In the genomic region with DNA sequence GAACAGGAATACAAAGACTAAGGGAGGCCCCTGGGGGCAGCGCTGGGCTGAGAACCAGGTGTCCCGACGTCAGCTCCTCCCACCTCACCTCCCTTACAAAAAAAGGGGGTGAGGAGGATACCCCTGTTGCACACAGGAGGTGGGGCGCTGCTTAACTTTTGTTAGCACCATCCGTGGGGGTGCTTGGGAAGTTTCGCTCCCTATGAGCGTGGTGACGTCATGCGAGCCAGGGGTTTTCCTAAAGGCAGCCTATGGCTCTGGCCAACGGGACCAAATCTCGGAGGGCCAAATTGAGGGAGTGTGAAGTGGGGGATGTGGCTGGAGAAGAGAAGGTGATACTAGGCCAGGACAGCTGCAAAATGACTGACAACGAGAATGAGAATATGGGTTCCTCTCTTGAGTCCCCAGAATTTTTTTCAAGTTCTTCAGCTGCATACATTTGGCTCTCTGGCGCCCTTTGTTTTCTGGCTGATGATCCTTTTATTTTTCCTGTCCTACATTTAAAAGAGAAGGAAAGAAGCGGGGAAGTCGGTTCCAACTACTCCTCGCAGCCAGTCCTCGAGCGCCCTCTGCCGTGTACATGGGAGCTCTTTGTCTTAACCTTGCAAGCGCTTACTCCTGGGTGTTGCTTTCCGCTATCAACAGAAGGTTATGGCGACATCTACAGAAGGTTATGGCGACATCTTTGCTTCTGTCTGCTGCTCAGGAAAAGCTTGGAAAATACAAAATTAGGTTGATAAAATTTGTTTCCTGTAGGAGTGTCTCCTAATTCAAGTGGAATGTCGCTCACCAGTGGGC, we compare ENCODE assay signal across 8 cellular contexts. TPM values are rescaled to one million over a fixed set of nuclear protein-coding genes. Genes with fewer than 3 reads are reported as not detected.
DNase-seq lines count a peak whose midpoint lies in the region; ATAC-seq and TF ChIP-seq lines count a peak whose summit lies in the region.

No MANE protein-coding gene starts in this region.

- H3K4me1 Mint-ChIP-seq in endodermal cell = peaks cover 11% of the 10 kb centered on the region
- H3K4me1 Mint-ChIP-seq in stimulated activated naive CD8-positive, alpha-beta T cell treated with anti-CD3 and anti-CD28 coated beads, Interleukin-15, amount 100 ng/mL, for 72 hours = peaks cover 12% of the 10 kb centered on the region

- 13 to 22% methylated on average over 17 to 24 of the region's 24 CpGs for WGBS in endodermal cell (ENCODE audit: insufficient coverage in 1 of 2, insufficient read length in 1 of 2), 2 experiments
- 13 to 22% methylated on average over 24 of the region's 24 CpGs for WGBS in lung, 2 donors

- H3K27me3 ChIP-seq in HUES48 (ENCODE audit: control insufficient read depth, insufficient read depth, low read length) = no peaks in the 10 kb centered on the region
- H3K27me3 ChIP-seq in endodermal cell (ENCODE audit: control insufficient read depth, insufficient read depth, low read length, poor library complexity, severe bottlenecking) = no peaks in the 10 kb centered on the region
- no peaks in the 10 kb centered on the region for H3K27me3 ChIP-seq in lung (ENCODE audit: control insufficient read depth, insufficient read depth)

- H3K36me3 Mint-ChIP-seq in endodermal cell (ENCODE audit: low read depth) = no peaks in the 10 kb centered on the region

- ATAC-seq in GM21423 (IDR thresholded peaks at IDR 0.05; ENCODE audit: unreplicated experiment) = peak; percentile 81
- peak; percentile 74 for ATAC-seq in lung (ENCODE audit: insufficient read depth, low FRiP score)
- peak; percentile 59 for ATAC-seq in stimulated activated naive CD8-positive, alpha-beta T cell treated with anti-CD3 and anti-CD28 coated beads, Interleukin-15, amount 100 ng/mL, for 72 hours

- H3K4me1 ChIP-seq in HUES48 (ENCODE audit: control insufficient read depth, insufficient read depth, low read length) (peaks cover 18% of the 10 kb centered on the region), endodermal cell (ENCODE audit: control insufficient read depth, insufficient read depth, low read length) (no peaks in the 10 kb centered on the region), lung (ENCODE audit: control insufficient read depth in 2 of 2, insufficient read depth in 2 of 2, low read length in 2 of 2) (no peaks in the 10 kb centered on the region)

- peak overlapping the region; percentile 76 for H3K27ac ChIP-seq in HUES48 (ENCODE audit: low read depth, low read length)
- peak overlapping the region; percentile 40 for H3K27ac ChIP-seq in endodermal cell (ENCODE audit: low read depth, low read length)
- H3K27ac ChIP-seq in lung (ENCODE audit: low read depth in 1 of 2, low read length in 1 of 2) = no peak overlapping the region

- H3K9ac ChIP-seq in HUES48 (ENCODE audit: low read depth, low read length) = peak overlapping the region; percentile 33
- H3K9ac ChIP-seq in endodermal cell (ENCODE audit: extremely low read depth, low read length, poor library complexity, severe bottlenecking) = no peak overlapping the region

- H3K36me3 ChIP-seq in HUES48 (ENCODE audit: control insufficient read depth, insufficient read depth, low read length) (no peaks in the 10 kb centered on the region), endodermal cell (ENCODE audit: control insufficient read depth, insufficient read depth, low read length) (no peaks in the 10 kb centered on the region), lung (ENCODE audit: control insufficient read depth in 2 of 2, insufficient read depth in 2 of 2, low read length in 2 of 2) (no peaks in the 10 kb centered on the region)

- peak; percentile 96 for DNase-seq in ELF-1 (ENCODE audit: low read depth, low spot score)
- peak; percentile 86 for DNase-seq in SK-N-DZ (ENCODE audit: low spot score)
- peak; percentile 98 for DNase-seq in endodermal cell
- peak; percentile 77 for DNase-seq in lung (ENCODE audit: low spot score)
- DNase-seq in stimulated activated naive CD8-positive, alpha-beta T cell treated with anti-CD3 and anti-CD28 coated beads, Interleukin-15, amount 100 ng/mL, for 72 hours = peak; percentile 20 to 36
- no peak for DNase-seq in cortex of kidney (lab: John Stamatoyannopoulos, UW)

- H3K27ac Mint-ChIP-seq in endodermal cell = peak overlapping the region; percentile 73
- no peak overlapping the region for H3K27ac Mint-ChIP-seq in stimulated activated naive CD8-positive, alpha-beta T cell treated with anti-CD3 and anti-CD28 coated beads, Interleukin-15, amount 100 ng/mL, for 72 hours

- H3K4me3 Mint-ChIP-seq in endodermal cell = peak overlapping the region; percentile 52
- H3K4me3 Mint-ChIP-seq in stimulated activated naive CD8-positive, alpha-beta T cell treated with anti-CD3 and anti-CD28 coated beads, Interleukin-15, amount 100 ng/mL, for 72 hours = peak overlapping the region; percentile 10 to 37

- H3K9me3 ChIP-seq in HUES48 (ENCODE audit: control insufficient read depth, insufficient read depth, low read length) (no peaks in the 10 kb centered on the region), endodermal cell (ENCODE audit: control insufficient read depth, low read length) (no peaks in the 10 kb centered on the region), lung (ENCODE audit: control insufficient read depth in 2 of 2, insufficient read depth in 1 of 2, low read length in 1 of 2) (no peaks in the 10 kb centered on the region)

- H3K9me3 Mint-ChIP-seq in endodermal cell = no peaks in the 10 kb centered on the region
- no peaks in the 10 kb centered on the region for H3K9me3 Mint-ChIP-seq in stimulated activated naive CD8-positive, alpha-beta T cell treated with anti-CD3 and anti-CD28 coated beads, Interleukin-15, amount 100 ng/mL, for 72 hours

- H3K4me3 ChIP-seq in HUES48 (ENCODE audit: low read depth, low read length) = peak overlapping the region; percentile 54
- H3K4me3 ChIP-seq in endodermal cell (ENCODE audit: low read length) = peak overlapping the region; percentile 46
- no peak overlapping the region for H3K4me3 ChIP-seq in lung

- TF ChIP-seq CTCF in endodermal cell (conservative IDR thresholded peaks at IDR 0.05) (peak; percentile 92), lung (IDR thresholded peaks at IDR 0.05; ENCODE audit: control extremely low read depth, extremely low read depth) (peak; percentile 52)

- H3K27me3 Mint-ChIP-seq in endodermal cell (ENCODE audit: insufficient read depth) = no peaks in the 10 kb centered on the region
- H3K27me3 Mint-ChIP-seq in stimulated activated naive CD8-positive, alpha-beta T cell treated with anti-CD3 and anti-CD28 coated beads, Interleukin-15, amount 100 ng/mL, for 72 hours = peaks cover 43% of the 10 kb centered on the region

RNA-seq across cellular contexts. Expression of a gene that starts 48.0 kb away (rescaled TPM):
- 0.03 TPM in 1 of 2 replicates, not detected in the other for polyA plus RNA-seq in SK-N-DZ (2014; cell fraction: cytosol; rRNA removed)
- 0.26 TPM in 1 of 2 replicates, not detected in the other for polyA plus RNA-seq in SK-N-DZ (2014; cell fraction: nucleus; rRNA removed)
- total RNA-seq in endodermal cell (under 1 TPM in 1 of 2 donors, not detected in 1; 0.22 TPM), lung (under 1 TPM in 1 of 2 donors, not detected in 1; 0.14 TPM)
- polyA plus RNA-seq in endodermal cell (2013, experiment 1 of 2) = 0.25 TPM
- polyA plus RNA-seq in endodermal cell (2013, experiment 2 of 2) = not detected
- under 1 TPM in 1 of 2 donors, not detected in 1; 0.05 TPM for polyA plus RNA-seq in lung

Comparison
In these comparisons a context has a peak if more than half of its experiments do, and no peak if none do; other contexts are left out.
1. H3K27ac ChIP-seq: peak in HUES48 (single experiment) and endodermal cell (single experiment); none in lung (0 of 2).
2. Peak in every context shown above with its lines, with median percentiles within 50 percentile points of each other: ATAC-seq.